9 cellular contexts compared by ENCODE assay signal in genomic region chr18:3511980-3512379, GRCh38.
DNase-seq lines count a peak whose midpoint lies in the region; ATAC-seq and TF ChIP-seq lines count a peak whose summit lies in the region.
"Had no signal": no experiment of that assay in that cellular context is flagged by ENCODE, and none has a peak within 500 bp of the region (broad histone marks: within the 10 kb centered on the region; RNA-seq: fewer than 3 reads in every experiment).

No MANE protein-coding gene starts in this region.

- no peak overlapping the region for H4K5ac ChIP-seq in IMR-90 (ENCODE audit: low read depth, low read length)

- peaks cover 10% of the 10 kb centered on the region for H3K4me1 Mint-ChIP-seq in activated CD8-positive, alpha-beta T cell treated with anti-CD3 and anti-CD28 coated beads for 36 hours (ENCODE audit: low read depth)

- TF ChIP-seq CTCF in IMR-90 (conservative IDR thresholded peaks at IDR 0.05; ENCODE audit: low read depth, low read length) (no peak), lung (IDR thresholded peaks at IDR 0.05; ENCODE audit: control extremely low read depth, extremely low read depth) (no peak), transverse colon (IDR thresholded peaks at IDR 0.05) (no peak)
- TF ChIP-seq CTCF in activated CD8-positive, alpha-beta T cell treated with anti-CD3 and anti-CD28 coated beads for 36 hours (IDR thresholded peaks at IDR 0.05) = no peak

- no peak overlapping the region for H3K9ac ChIP-seq in IMR-90 (ENCODE audit: low read depth, low read length)

- H3K9me3 Mint-ChIP-seq in activated CD8-positive, alpha-beta T cell treated with anti-CD3 and anti-CD28 coated beads for 36 hours = no peaks in the 10 kb centered on the region

- no peaks in the 10 kb centered on the region for H3K36me3 Mint-ChIP-seq in activated CD8-positive, alpha-beta T cell treated with anti-CD3 and anti-CD28 coated beads for 36 hours (ENCODE audit: low read depth)

- H3K27me3 ChIP-seq in IMR-90 (ENCODE audit: control insufficient read depth, insufficient read depth, low read length) (no peaks in the 10 kb centered on the region), lung (ENCODE audit: control insufficient read depth, insufficient read depth) (no peaks in the 10 kb centered on the region), transverse colon (no peaks in the 10 kb centered on the region)

- no peak overlapping the region for H3K14ac ChIP-seq in IMR-90 (replicated peaks; ENCODE audit: low read depth, low read length)

- no peak overlapping the region for H4K8ac ChIP-seq in IMR-90 (ENCODE audit: low read depth in 2 of 2, low read length in 2 of 2)

- H3K4me1 ChIP-seq in IMR-90 (ENCODE audit: control insufficient read depth, insufficient read depth, low read length) (peaks cover 2% of the 10 kb centered on the region; the same call in 1 of the 2 replicates), lung (ENCODE audit: control insufficient read depth in 2 of 2, insufficient read depth in 2 of 2, low read length in 2 of 2) (no peaks in the 10 kb centered on the region), transverse colon (no peaks in the 10 kb centered on the region)

- H2BK15ac ChIP-seq in IMR-90 (ENCODE audit: low read depth, low read length) = no peak overlapping the region

- H3K27ac ChIP-seq in IMR-90 (ENCODE audit: insufficient read depth, low read length) = no peak overlapping the region
- no peak overlapping the region for H3K27ac ChIP-seq in lung (ENCODE audit: low read depth in 1 of 2, low read length in 1 of 2)
- H3K27ac ChIP-seq in transverse colon = no peak overlapping the region

- no peak overlapping the region for H3K4me2 ChIP-seq in IMR-90 (ENCODE audit: low read depth, low read length)

- intact Hi-C loops in IMR-90 (cut with micrococcal nuclease) (no loop called here), transverse colon (cut with DNase I; ENCODE audit: low total_unique reads) (no loop called here)
- intact Hi-C loops in activated CD8-positive, alpha-beta T cell treated with anti-CD3 and anti-CD28 coated beads for 36 hours (cut with micrococcal nuclease) = no loop called here

- no peaks in the 10 kb centered on the region for H3K36me3 ChIP-seq in IMR-90 (ENCODE audit: control insufficient read depth, insufficient read depth, low read length)
- no peaks in the 10 kb centered on the region for H3K36me3 ChIP-seq in lung (ENCODE audit: control insufficient read depth in 2 of 2, insufficient read depth in 2 of 2, low read length in 2 of 2)
- no peaks in the 10 kb centered on the region for H3K36me3 ChIP-seq in transverse colon

- H3K9me3 ChIP-seq in IMR-90 (ENCODE audit: control insufficient read depth, insufficient read depth, low read length) (no peaks in the 10 kb centered on the region), lung (ENCODE audit: control insufficient read depth in 2 of 2, insufficient read depth in 1 of 2, low read length in 1 of 2) (no peaks in the 10 kb centered on the region), transverse colon (no peaks in the 10 kb centered on the region)

- no peak overlapping the region for H2AK9ac ChIP-seq in IMR-90 (replicated peaks; ENCODE audit: low read depth, low read length, poor library complexity)

- H4K91ac ChIP-seq in IMR-90 (ENCODE audit: insufficient read depth, low read depth, low read length) = no peak overlapping the region

- H2BK20ac ChIP-seq in IMR-90 (ENCODE audit: low read depth, low read length) = no peak overlapping the region

- H3K4me3 ChIP-seq in IMR-90 (ENCODE audit: insufficient read depth, low read depth, low read length) (no peak overlapping the region), lung (no peak overlapping the region), transverse colon (no peak overlapping the region)

- TF ChIP-seq EP300 in transverse colon (IDR thresholded peaks at IDR 0.05; ENCODE audit: low read depth) = no peak

- no peak overlapping the region for H3K18ac ChIP-seq in IMR-90 (ENCODE audit: low read depth, low read length)

- no peak overlapping the region for H2BK5ac ChIP-seq in IMR-90 (ENCODE audit: low read depth, low read length, poor library complexity, severe bottlenecking)

- H2BK120ac ChIP-seq in IMR-90 (ENCODE audit: low read depth, low read length) = no peak overlapping the region

- CTCF ChIA-PET in IMR-90 (lab: Yijun Ruan, JAX) = no interaction called here
- CTCF ChIA-PET in activated CD8-positive, alpha-beta T cell treated with anti-CD3 and anti-CD28 coated beads for 36 hours (lab: Charles Lee) = interaction anchor here (0.7 to 1.6 kb wide), 2 partner anchors 38 to 73 kb away, joined by 3 to 4 read pairs; no protein-coding TSS in a partner anchor

- H2AFZ ChIP-seq in IMR-90 (replicated peaks; ENCODE audit: low read length, poor library complexity) = no peak overlapping the region

- dilution Hi-C loops in IMR-90 (cut with HindIII; ENCODE audit: low sequenced_read_pairs, unreplicated experiment) = no loop called here

- POLR2A ChIA-PET in IMR-90 (lab: Charles Lee; ENCODE audit: unreplicated experiment) = no interaction called here
- POLR2A ChIA-PET in activated CD8-positive, alpha-beta T cell treated with anti-CD3 and anti-CD28 coated beads for 36 hours (lab: Charles Lee) = interaction anchor here (0.6 to 1.0 kb wide), 2 partner anchors 57 to 61 kb away, joined by 3 read pairs; no protein-coding TSS in a partner anchor

- H3K4me3 Mint-ChIP-seq in activated CD8-positive, alpha-beta T cell treated with anti-CD3 and anti-CD28 coated beads for 36 hours = no peak overlapping the region

- no peak overlapping the region for H2AK5ac ChIP-seq in IMR-90 (ENCODE audit: low read depth, low read length)

- H3K23ac ChIP-seq in IMR-90 (ENCODE audit: low read depth, low read length) = no peak overlapping the region

- DNase-seq in DMS 273 (lab: John Stamatoyannopoulos, UW; ENCODE audit: unreplicated experiment) (peak; percentile 27), IMR-90 (peak; percentile 68), lung (ENCODE audit: low spot score) (no peak), NCI-H2107 treated with DMSO at 0.1 percent for 48 hours (lab: John Stamatoyannopoulos, UW; ENCODE audit: unreplicated experiment) (no peak), transverse colon (no peak)
- DNase-seq in activated CD8-positive, alpha-beta T cell treated with anti-CD3 and anti-CD28 coated beads for 36 hours = peak; percentile 37
- DNase-seq in stimulated activated CD4-positive, alpha-beta T cell treated with anti-CD3 and anti-CD28 coated beads, Interleukin-2, amount 100 ng/mL, for 24 hours = no peak
- DNase-seq: stimulated activated CD4-positive, alpha-beta T cell treated with anti-CD3 and anti-CD28 coated beads, Interleukin-1b, Interleukin-23, amount 100 ng/mL, for 48 hours had no signal

- no peaks in the 10 kb centered on the region for H3K27me3 Mint-ChIP-seq in activated CD8-positive, alpha-beta T cell treated with anti-CD3 and anti-CD28 coated beads for 36 hours

- H3K4ac ChIP-seq in IMR-90 (ENCODE audit: low read depth, low read length) = no peak overlapping the region

- BruUV-seq in IMR-90 (replicated peaks; lab: Mats Ljungman, UMichigan) = no TSS peak

- no peaks in the 10 kb centered on the region for H3K9me1 ChIP-seq in IMR-90 (ENCODE audit: insufficient read depth, low read length)

- peak overlapping the region; percentile 19 for H3K27ac Mint-ChIP-seq in activated CD8-positive, alpha-beta T cell treated with anti-CD3 and anti-CD28 coated beads for 36 hours

- TF ChIP-seq RAD21 in IMR-90 (IDR thresholded peaks at IDR 0.05; ENCODE audit: low read length) = no peak

- H3K56ac ChIP-seq in IMR-90 (ENCODE audit: extremely low read depth, insufficient read depth, low read length) = no peak overlapping the region

- H4K20me1 ChIP-seq in IMR-90 (ENCODE audit: insufficient read depth, low read length) = no peaks in the 10 kb centered on the region

- ATAC-seq in IMR-90 (ENCODE audit: low read depth) (peak; percentile 87), lung (ENCODE audit: insufficient read depth, low FRiP score) (peak; percentile 27), HG03460 (IDR thresholded peaks at IDR 0.05; ENCODE audit: unreplicated experiment) (no peak)
- ATAC-seq in activated CD8-positive, alpha-beta T cell treated with anti-CD3 and anti-CD28 coated beads for 36 hours = peak; percentile 77

- WGBS in IMR-90 (ENCODE audit: extremely low coverage in 2 of 2, insufficient read length in 1 of 2), 2 experiments = no CpG with 5 or more reads among the region's 2 CpGs
- WGBS in lung, 2 donors = 19 to 33% methylated on average over 2 of the region's 2 CpGs
- WGBS in transverse colon (ENCODE audit: low coverage in 1 of 2), 2 donors = 31 to 49% methylated on average over 2 of the region's 2 CpGs

- H3K79me1 ChIP-seq in IMR-90 (ENCODE audit: low read depth in 1 of 2, low read length in 2 of 2) = no peaks in the 10 kb centered on the region

- no peak for TF ChIP-seq POLR2A in IMR-90 (IDR thresholded peaks at IDR 0.05; ENCODE audit: low read depth, low read length)
- TF ChIP-seq POLR2A in transverse colon (IDR thresholded peaks at IDR 0.05) = no peak

- in situ Hi-C loops in IMR-90 (cut with MboI; ENCODE audit: low sequenced_read_pairs) = no loop called here
- in situ Hi-C loops in transverse colon (cut with MboI; ENCODE audit: low pct_ligation_motif_present in 1 of 4, low pct_unique_long_range_greater_than_20kb in 1 of 4, low sequenced_read_pairs in 3 of 4) = no loop called here

TF ChIP-seq in IMR-90, 13 proteins besides CTCF, POLR2A, EP300 and RAD21:
- TF ChIP-seq FOS (IDR thresholded peaks at IDR 0.05; ENCODE audit: low read depth, low read length) = peak; percentile 67
- TF ChIP-seq BHLHE40 (IDR thresholded peaks at IDR 0.05; ENCODE audit: low read depth, low read length) = peak; percentile 15; the same call in 1 of the 2 replicates
- no peak for TF ChIP-seq SMC3 (IDR thresholded peaks at IDR 0.05; ENCODE audit: low read depth, low read length)
- TF ChIP-seq CEBPB (IDR thresholded peaks at IDR 0.05; ENCODE audit: low read depth, low read length) = peak; percentile 49; the same call in 1 of the 2 replicates
- no peak for TF ChIP-seq RFX5 (IDR thresholded peaks at IDR 0.05; ENCODE audit: low read depth, low read length)

Comparison
In these comparisons a context has a peak if more than half of its experiments do, and no peak if none do; other contexts are left out.
1. DNase-seq: peak in DMS 273 (single experiment), IMR-90 (single experiment) and activated CD8-positive, alpha-beta T cell treated with anti-CD3 and anti-CD28 coated beads for 36 hours (single experiment); none in lung (single experiment), stimulated activated CD4-positive, alpha-beta T cell treated with anti-CD3 and anti-CD28 coated beads, Interleukin-2, amount 100 ng/mL, for 24 hours (0 of 2), NCI-H2107 treated with DMSO at 0.1 percent for 48 hours (single experiment) and transverse colon (single experiment).